8 cellular contexts compared by ENCODE assay signal in genomic region chr16:2205104-2205966, GRCh38. TPM values are rescaled to one million over a fixed set of nuclear protein-coding genes. Genes with fewer than 3 reads are reported as not detected.
DNase-seq lines count a peak whose midpoint lies in the region; ATAC-seq, FAIRE-seq and TF ChIP-seq lines count a peak whose summit lies in the region.

MLST8 (plus strand) TSS chr16:2205454; CDS start chr16:2206086, 632 bp downstream.

- no peak for FAIRE-seq in RCC 7860 (lab: Jason Lieb, UNC)

- H3K36me3 ChIP-seq in HUES64 (ENCODE audit: insufficient read depth, low read length) (peaks cover 31% of the 10 kb centered on the region), fibroblast of lung (ENCODE audit: control insufficient read depth, insufficient read depth, low read length) (peaks cover 25% of the 10 kb centered on the region)

- H3K4me2 ChIP-seq in fibroblast of lung (ENCODE audit: extremely low read depth, insufficient read depth, low read length), result peak within 1 kb of the TSS; percentile 92

- peak within 1 kb of the TSS; percentile 95 for H3K27ac ChIP-seq in HUES64 (ENCODE audit: low read depth, low read length)
- H3K27ac ChIP-seq in fibroblast of lung (ENCODE audit: insufficient read depth, low read length), result peak within 1 kb of the TSS; percentile 84

- H3K9me3 ChIP-seq in HUES64 (ENCODE audit: insufficient read depth, low read depth, low read length) (no peaks in the 10 kb centered on the region), fibroblast of lung (ENCODE audit: control insufficient read depth, insufficient read depth, low read depth, low read length) (no peaks in the 10 kb centered on the region)

- peaks cover 7% of the 10 kb centered on the region for H3K79me2 ChIP-seq in fibroblast of lung (ENCODE audit: control insufficient read depth, insufficient read depth, low read length)

- DNase-seq in DMS153 (lab: John Stamatoyannopoulos, UW) (peak; percentile 69), RCC 7860 (ENCODE audit: low spot score) (peak; percentile 65), fibroblast of lung (ENCODE audit: low read depth in 2 of 2) (peak; percentile 79 to 88), natural killer cell (peak; percentile 94)
- DNase-seq in activated T-helper 1 cell treated with anti-CD3 and anti-CD28 coated beads, Interleukin-12 subunit alpha, Interleukin-12 subunit beta, Interleukin-2, Interleukin-4 antibody, amounts not matched to agents 30 ng/mL and 10 ng/mL and 1 ng/mL, durations not matched to agents 14 hours and 24 hours and 36 hours (ENCODE audit: low spot score), result peak; percentile 90
- peak; percentile 89 to 99 (median 95) for DNase-seq in stimulated activated naive CD4-positive, alpha-beta T cell (lab: John Stamatoyannopoulos, UW)

- TF ChIP-seq CTCF in fibroblast of lung (conservative IDR thresholded peaks at IDR 0.05 in 1 of 2, IDR thresholded peaks at IDR 0.05 in 1 of 2; ENCODE audit: low read depth in 1 of 2, low read length in 2 of 2) (no peak), natural killer cell (IDR thresholded peaks at IDR 0.05) (peak; percentile 16)

- no peaks in the 10 kb centered on the region for H3K9me3 Mint-ChIP-seq in activated T-helper 1 cell treated with anti-CD3 and anti-CD28 coated beads, Interleukin-12 subunit alpha, Interleukin-12 subunit beta, Interleukin-2, Interleukin-4 antibody, amounts not matched to agents 30 ng/mL and 10 ng/mL and 1 ng/mL, durations not matched to agents 14 hours and 24 hours and 36 hours
- H3K9me3 Mint-ChIP-seq in natural killer cell, result no peaks in the 10 kb centered on the region

- peaks cover 22% of the 10 kb centered on the region for H3K4me1 Mint-ChIP-seq in activated T-helper 1 cell treated with anti-CD3 and anti-CD28 coated beads, Interleukin-12 subunit alpha, Interleukin-12 subunit beta, Interleukin-2, Interleukin-4 antibody, amounts not matched to agents 30 ng/mL and 10 ng/mL and 1 ng/mL, durations not matched to agents 14 hours and 24 hours and 36 hours (ENCODE audit: low read depth)
- H3K4me1 Mint-ChIP-seq in natural killer cell, result peaks cover 19 to 28% of the 10 kb centered on the region in 2 donors

- H4K20me1 ChIP-seq in fibroblast of lung (ENCODE audit: control insufficient read depth, extremely low read depth, insufficient read depth, low read length), result no peaks in the 10 kb centered on the region

- H3K4me1 ChIP-seq in HUES64 (ENCODE audit: insufficient read depth, low read length) (peaks cover 7% of the 10 kb centered on the region; the same call in 1 of the 2 replicates), fibroblast of lung (ENCODE audit: control insufficient read depth, extremely low read depth, insufficient read depth, low read length) (peaks cover 2% of the 10 kb centered on the region)

- under 1% methylated on average over 93 of the region's 93 CpGs for WGBS in HUES64

- H3K9ac ChIP-seq in HUES64 (ENCODE audit: low read depth, low read length), result peak within 1 kb of the TSS; percentile 97
- H3K9ac ChIP-seq in fibroblast of lung (ENCODE audit: insufficient read depth, low read length), result peak within 1 kb of the TSS; percentile 94

- H3K27me3 Mint-ChIP-seq in activated T-helper 1 cell treated with anti-CD3 and anti-CD28 coated beads, Interleukin-12 subunit alpha, Interleukin-12 subunit beta, Interleukin-2, Interleukin-4 antibody, amounts not matched to agents 30 ng/mL and 10 ng/mL and 1 ng/mL, durations not matched to agents 14 hours and 24 hours and 36 hours (ENCODE audit: insufficient read depth), result peaks cover 13% of the 10 kb centered on the region
- peaks cover 0 to 4% of the 10 kb centered on the region in 2 donors for H3K27me3 Mint-ChIP-seq in natural killer cell (ENCODE audit: low read depth in 2 of 2)

- peak within 1 kb of the TSS; percentile 68 for H3K27ac Mint-ChIP-seq in activated T-helper 1 cell treated with anti-CD3 and anti-CD28 coated beads, Interleukin-12 subunit alpha, Interleukin-12 subunit beta, Interleukin-2, Interleukin-4 antibody, amounts not matched to agents 30 ng/mL and 10 ng/mL and 1 ng/mL, durations not matched to agents 14 hours and 24 hours and 36 hours
- H3K27ac Mint-ChIP-seq in natural killer cell, result peak within 1 kb of the TSS; percentile 80 to 88

- H3K4me3 Mint-ChIP-seq in activated T-helper 1 cell treated with anti-CD3 and anti-CD28 coated beads, Interleukin-12 subunit alpha, Interleukin-12 subunit beta, Interleukin-2, Interleukin-4 antibody, amounts not matched to agents 30 ng/mL and 10 ng/mL and 1 ng/mL, durations not matched to agents 14 hours and 24 hours and 36 hours, result peak within 1 kb of the TSS; percentile 86
- H3K4me3 Mint-ChIP-seq in natural killer cell, result peak within 1 kb of the TSS; percentile 91

- H3K27me3 ChIP-seq in HUES64 (ENCODE audit: insufficient read depth, low read length) (peaks cover 4% of the 10 kb centered on the region), fibroblast of lung (ENCODE audit: control insufficient read depth, insufficient read depth, low read length) (peaks cover under 1% of the 10 kb centered on the region)

- intact Hi-C loops in activated T-helper 1 cell treated with anti-CD3 and anti-CD28 coated beads, Interleukin-12 subunit alpha, Interleukin-12 subunit beta, Interleukin-2, Interleukin-4 antibody, amounts not matched to agents 30 ng/mL and 10 ng/mL and 1 ng/mL, durations not matched to agents 14 hours and 24 hours and 36 hours (cut with micrococcal nuclease), result loop anchor here (1.0 kb wide), 7 partner anchors 10 to 477 kb away; partner anchors contain the start of genes E4F1, ECI1, KCTD5 and NTHL1
- intact Hi-C loops in natural killer cell (cut with micrococcal nuclease), result no loop called here

- H3K4me3 ChIP-seq in HUES64 (ENCODE audit: low read length) (peak within 1 kb of the TSS; percentile 95), fibroblast of lung (replicated peaks in 1 of 4; ENCODE audit: control extremely low read depth in 1 of 4, insufficient read depth in 1 of 4, low read depth in 3 of 4, low read length in 4 of 4) (peak within 1 kb of the TSS; percentile 62 to 83 (median 75))

- peak within 1 kb of the TSS; percentile 80 for H2AFZ ChIP-seq in fibroblast of lung (ENCODE audit: low read length)

- peak; percentile 71 for ATAC-seq in GM21381 (IDR thresholded peaks at IDR 0.05; ENCODE audit: unreplicated experiment)
- ATAC-seq in natural killer cell, result peak; percentile 88 to 97 (median 93)

- H3K36me3 Mint-ChIP-seq in activated T-helper 1 cell treated with anti-CD3 and anti-CD28 coated beads, Interleukin-12 subunit alpha, Interleukin-12 subunit beta, Interleukin-2, Interleukin-4 antibody, amounts not matched to agents 30 ng/mL and 10 ng/mL and 1 ng/mL, durations not matched to agents 14 hours and 24 hours and 36 hours (ENCODE audit: low read depth), result peaks cover 11% of the 10 kb centered on the region
- H3K36me3 Mint-ChIP-seq in natural killer cell, result no peaks in the 10 kb centered on the region

RNA-seq across cellular contexts. Expression of gene MLST8, which starts in this region (rescaled TPM):
- 66.0 TPM for polyA plus RNA-seq in HUES64 (2013, experiment 1 of 2)
- polyA plus RNA-seq in HUES64 (2013, experiment 2 of 2), result 70.6 TPM
- total RNA-seq in activated T-helper 1 cell treated with anti-CD3 and anti-CD28 coated beads, Interleukin-12 subunit alpha, Interleukin-12 subunit beta, Interleukin-2, Interleukin-4 antibody, amounts not matched to agents 30 ng/mL and 10 ng/mL and 1 ng/mL, durations not matched to agents 14 hours and 24 hours and 36 hours, result 57.0 and 61.9 TPM in 2 replicates
- 16.8 and 22.3 TPM in 2 replicates for total RNA-seq in fibroblast of lung
- 30.9 and 58.0 TPM in 2 replicates for polyA plus RNA-seq in fibroblast of lung
- polyA plus RNA-seq in fibroblast of lung (2012), result 33.9 and 49.4 TPM in 2 replicates
- 56.2 and 99.5 TPM in 2 replicates for polyA minus RNA-seq in fibroblast of lung (ENCODE audit: low replicate concordance)
- 10 to 100 TPM; 19.7 to 30.2 (median 27.8) TPM for total RNA-seq in natural killer cell

Comparison
In these comparisons a context has a peak if more than half of its experiments do, and no peak if none do; other contexts are left out.
1. Peak in every context shown above with its lines: DNase-seq, ATAC-seq, H3K4me3 ChIP-seq and H3K27ac ChIP-seq.